8 cellular contexts compared by ENCODE assay signal in genomic region chr19:35879770-35880317, GRCh38. TPM values are rescaled to one million over a fixed set of nuclear protein-coding genes. Genes with fewer than 3 reads are reported as not detected.
A peak's percentile ranks its signal among the peaks of the same experiment; 100 is the strongest.
DNase-seq lines count a peak whose midpoint lies in the region; ATAC-seq and TF ChIP-seq lines count a peak whose summit lies in the region.

No MANE protein-coding gene starts in this region.

- peaks cover 26% of the 10 kb centered on the region for H3K27me3 Mint-ChIP-seq in T-helper 17 cell

- no peaks in the 10 kb centered on the region for H3K36me3 ChIP-seq in heart left ventricle
- H3K36me3 ChIP-seq in psoas muscle (ENCODE audit: insufficient read depth in 1 of 2, low read depth in 1 of 2), result no peaks in the 10 kb centered on the region

- intact Hi-C loops in heart left ventricle (cut with DNase I) (loop anchor here in 5 of 10 donors (5.0 to 10.0 kb wide), 3 partner anchors 52 to 105 kb away; partner anchors contain the start of gene ARHGAP33 (in 1 of the 5)), psoas muscle (cut with DNase I) (no loop called here)

- peaks cover 0 to 8% (median 0%) of the 10 kb centered on the region in 12 donors for H3K4me1 ChIP-seq in heart left ventricle
- H3K4me1 ChIP-seq in psoas muscle, result no peaks in the 10 kb centered on the region

- peaks cover 20% of the 10 kb centered on the region for H3K4me1 Mint-ChIP-seq in T-helper 17 cell

- no peak overlapping the region for H3K4me3 ChIP-seq in heart left ventricle
- H3K4me3 ChIP-seq in psoas muscle, result no peak overlapping the region

- in situ Hi-C loops in KBM-7 (cut with MboI; ENCODE audit: low pct_unique_long_range_greater_than_20kb, low sequenced_read_pairs), result no loop called here

- DNase-seq in DMS 273 (lab: John Stamatoyannopoulos, UW; ENCODE audit: unreplicated experiment) (peak; percentile 95), KBM-7 (peak; percentile 89), T-helper 17 cell (peak; percentile 56 to 70 (median 62)), amniotic epithelial cell (ENCODE audit: low read depth) (peak; percentile 83), heart left ventricle (peak; percentile 91 to 95 (median 92)), psoas muscle (peak; percentile 92 to 94), GF-D8 (lab: John Stamatoyannopoulos, UW) (no peak)

- H3K9me3 ChIP-seq in T-helper 17 cell (ENCODE audit: control insufficient read depth, low read length, poor library complexity, severe bottlenecking) (no peaks in the 10 kb centered on the region), heart left ventricle (no peaks in the 10 kb centered on the region), psoas muscle (no peaks in the 10 kb centered on the region)

- H3K27ac ChIP-seq in heart left ventricle (no peak overlapping the region), psoas muscle (no peak overlapping the region)

- no peak for TF ChIP-seq POLR2A in heart left ventricle (IDR thresholded peaks at IDR 0.05)

- peaks cover 5% of the 10 kb centered on the region for H3K36me3 Mint-ChIP-seq in T-helper 17 cell (ENCODE audit: low read depth)

- TF ChIP-seq CTCF in heart left ventricle (IDR thresholded peaks at IDR 0.05) (no peak), psoas muscle (IDR thresholded peaks at IDR 0.05) (no peak)

- WGBS in heart left ventricle, 4 donors, result 2 to 3% (median 2%) methylated on average over 18 to 28 of the region's 28 CpGs
- 0 to 1% (median 1%) methylated on average over 28 of the region's 28 CpGs for WGBS in psoas muscle, 3 donors

- ATAC-seq in T-helper 17 cell (peak; percentile 54), heart left ventricle (peak; percentile 94 to 99 (median 95)), psoas muscle (peak; percentile 90 to 98 (median 95)), HG02938 (IDR thresholded peaks at IDR 0.05; ENCODE audit: unreplicated experiment) (no peak)

- peak overlapping the region; percentile 43 for H3K27ac Mint-ChIP-seq in T-helper 17 cell

- H3K4me3 Mint-ChIP-seq in T-helper 17 cell, result no peak overlapping the region

- no peaks in the 10 kb centered on the region for H3K27me3 ChIP-seq in heart left ventricle
- H3K27me3 ChIP-seq in psoas muscle (ENCODE audit: insufficient read depth in 3 of 3, low read length in 2 of 3), result peaks cover 0 to 23% (median 5%) of the 10 kb centered on the region in 3 donors

RNA-seq across cellular contexts. Expression of gene APLP1, which starts 11.5 kb away (rescaled TPM):
- total RNA-seq in T-helper 17 cell (not detected), heart left ventricle (10 to 100 TPM in 8 of 9 donors, 1 to 10 TPM in 1; 8.9 to 44.3 (median 25.3) TPM), psoas muscle (1 to 10 TPM in 1 of 4 donors, under 1 TPM in 3; 0.48 to 4.1 (median 0.78) TPM)
- polyA plus RNA-seq in heart left ventricle (10 to 100 TPM in 1 of 2 donors, 1 to 10 TPM in 1; 2.1 to 19.0 TPM), psoas muscle (1 to 10 TPM in 1 of 3 donors, under 1 TPM in 2; 0.48 to 2.2 (median 1.00) TPM)

RNA-seq across cellular contexts. Expression of gene NFKBID, which starts 20.5 kb away (rescaled TPM):
- 100 to 1,000 TPM; 128 to 140 TPM for total RNA-seq in T-helper 17 cell
- total RNA-seq in heart left ventricle, result 10 to 100 TPM in 1 of 9 donors, 1 to 10 TPM in 7, under 1 TPM in 1; 0.79 to 12.3 (median 3.0) TPM
- polyA plus RNA-seq in heart left ventricle, result 1 to 10 TPM; 2.8 to 3.1 TPM
- total RNA-seq in psoas muscle, result 1 to 10 TPM in 3 of 4 donors, under 1 TPM in 1; 0.90 to 2.2 (median 1.5) TPM
- polyA plus RNA-seq in psoas muscle, result 1 to 10 TPM in 2 of 3 donors, under 1 TPM in 1; 0.75 to 1.6 (median 1.2) TPM

RNA-seq across cellular contexts. Expression of gene HCST, which starts 22.5 kb away (rescaled TPM):
- 10 to 100 TPM; 63.0 to 73.7 TPM for total RNA-seq in T-helper 17 cell
- 10 to 100 TPM in 2 of 9 donors, 1 to 10 TPM in 6, not detected in 1; 2.3 to 31.7 (median 4.7) TPM for total RNA-seq in heart left ventricle
- 10 to 100 TPM in 1 of 2 donors, 1 to 10 TPM in 1; 3.2 to 10.1 TPM for polyA plus RNA-seq in heart left ventricle
- total RNA-seq in psoas muscle, result 1 to 10 TPM; 1.7 to 4.7 (median 3.1) TPM
- polyA plus RNA-seq in psoas muscle, result 1 to 10 TPM; 1.1 to 4.2 (median 3.5) TPM

RNA-seq across cellular contexts. Expression of gene KIRREL2, which starts 23.1 kb away (rescaled TPM):
- total RNA-seq in T-helper 17 cell (not detected), heart left ventricle (under 1 TPM in 1 of 9 donors, not detected in 8; 0.77 TPM), psoas muscle (not detected)
- polyA plus RNA-seq in heart left ventricle (not detected), psoas muscle (not detected)

RNA-seq across cellular contexts. Expression of gene NPHS1, which starts 27.5 kb away (rescaled TPM):
- not detected for total RNA-seq in T-helper 17 cell
- 1 to 10 TPM in 1 of 9 donors, not detected in 8; 1.0 TPM for total RNA-seq in heart left ventricle
- polyA plus RNA-seq in heart left ventricle, result not detected
- total RNA-seq in psoas muscle, result not detected
- polyA plus RNA-seq in psoas muscle, result not detected

Comparison
In these comparisons a context has a peak if more than half of its experiments do, and no peak if none do; other contexts are left out.
1. RNA of gene NFKBID, which starts 20.5 kb away (total RNA-seq): 128 to 140 TPM in T-helper 17 cell; 0.79 to 12.3 TPM in heart left ventricle and 0.90 to 2.2 TPM in psoas muscle; every median in the first group is over 4 times any median in the second.